ENCODE assay signal across 17 cellular contexts in genomic region chr3:33848624-33849347, GRCh38. TPM values are rescaled to one million over a fixed set of nuclear protein-coding genes. Genes with fewer than 3 reads are reported as not detected.
DNase-seq lines count a peak whose midpoint lies in the region; ATAC-seq and TF ChIP-seq lines count a peak whose summit lies in the region.
"Had no signal": no experiment of that assay in that cellular context is flagged by ENCODE, and none has a peak within 500 bp of the region (broad histone marks: within the 10 kb centered on the region; RNA-seq: fewer than 3 reads in every experiment).

No MANE protein-coding gene starts in this region.

- peak overlapping the region; percentile 84 for H3K27ac Mint-ChIP-seq in activated naive CD4-positive, alpha-beta T cell treated with anti-CD3 and anti-CD28 coated beads, Interleukin-2, amount 10 ng/mL, durations not matched to agents 7 days and 5 days
- H3K27ac Mint-ChIP-seq in activated naive CD4-positive, alpha-beta T cell treated with anti-CD3 and anti-CD28 coated beads for 36 hours, result no peak overlapping the region
- H3K27ac Mint-ChIP-seq in T-cell, result peak overlapping the region; percentile 65 to 89
- H3K27ac Mint-ChIP-seq in endothelial cell (ENCODE audit: unreplicated experiment), result peak overlapping the region; percentile 88

- peaks cover 0 to 8% (median 6%) of the 10 kb centered on the region in 4 donors for H3K4me1 ChIP-seq in upper lobe of left lung
- H3K4me1 ChIP-seq: colonic mucosa, esophagus muscularis mucosa, uterus had no signal

- peaks cover 40% of the 10 kb centered on the region for H3K4me1 Mint-ChIP-seq in activated naive CD4-positive, alpha-beta T cell treated with anti-CD3 and anti-CD28 coated beads, Interleukin-2, amount 10 ng/mL, durations not matched to agents 7 days and 5 days
- peaks cover 52% of the 10 kb centered on the region for H3K4me1 Mint-ChIP-seq in activated naive CD4-positive, alpha-beta T cell treated with anti-CD3 and anti-CD28 coated beads for 36 hours (ENCODE audit: low read depth)
- H3K4me1 Mint-ChIP-seq in T-cell, result peaks cover 50 to 61% (median 50%) of the 10 kb centered on the region in 3 donors
- peaks cover 38% of the 10 kb centered on the region for H3K4me1 Mint-ChIP-seq in endothelial cell (ENCODE audit: unreplicated experiment)

- peak overlapping the region in 1 of 4 donors; percentile 16 for H3K27ac ChIP-seq in upper lobe of left lung
- H3K27ac ChIP-seq: colonic mucosa, esophagus muscularis mucosa, uterus had no signal

- DNase-seq in activated naive CD4-positive, alpha-beta T cell treated with anti-CD3 and anti-CD28 coated beads, Interleukin-2, amount 10 ng/mL, durations not matched to agents 7 days and 5 days, result peak; percentile 45
- DNase-seq in activated naive CD4-positive, alpha-beta T cell treated with anti-CD3 and anti-CD28 coated beads for 36 hours, result no peak
- DNase-seq in T-cell (peak in 27 of 34 experiments; percentile 1 to 73 (median 13)), endothelial cell (ENCODE audit: low spot score) (no peak), NCI-H524 treated with DMSO at 0.1 percent for 48 hours (lab: John Stamatoyannopoulos, UW) (no peak), upper lobe of left lung (no peak)
- DNase-seq in stimulated activated naive CD8-positive, alpha-beta T cell treated with anti-CD3 and anti-CD28 coated beads, Interleukin-15, Interleukin-2, amounts not matched to agents 100 U/mL and 50 U/mL, for 24 hours, result peak; percentile 9
- DNase-seq: aorta, colonic mucosa, glutamatergic neuron, KBM-7, kidney, NCI-H1436, uterus had no signal

- H3K36me3 Mint-ChIP-seq in activated naive CD4-positive, alpha-beta T cell treated with anti-CD3 and anti-CD28 coated beads, Interleukin-2, amount 10 ng/mL, durations not matched to agents 7 days and 5 days, result peaks cover 40% of the 10 kb centered on the region
- H3K36me3 Mint-ChIP-seq in activated naive CD4-positive, alpha-beta T cell treated with anti-CD3 and anti-CD28 coated beads for 36 hours (ENCODE audit: low read depth), result peaks cover 19% of the 10 kb centered on the region
- H3K36me3 Mint-ChIP-seq in T-cell, result peaks cover 34% of the 10 kb centered on the region
- H3K36me3 Mint-ChIP-seq in endothelial cell (ENCODE audit: low read depth, unreplicated experiment), result peaks cover 14% of the 10 kb centered on the region

- H3K9me3 Mint-ChIP-seq in activated naive CD4-positive, alpha-beta T cell treated with anti-CD3 and anti-CD28 coated beads, Interleukin-2, amount 10 ng/mL, durations not matched to agents 7 days and 5 days, result no peaks in the 10 kb centered on the region
- H3K9me3 Mint-ChIP-seq in activated naive CD4-positive, alpha-beta T cell treated with anti-CD3 and anti-CD28 coated beads for 36 hours, result no peaks in the 10 kb centered on the region
- H3K9me3 Mint-ChIP-seq in T-cell (no peaks in the 10 kb centered on the region), endothelial cell (ENCODE audit: unreplicated experiment) (no peaks in the 10 kb centered on the region)

- no peak for TF ChIP-seq EP300 in upper lobe of left lung (IDR thresholded peaks at IDR 0.05)

- peak overlapping the region; percentile 4 for H3K4me3 Mint-ChIP-seq in activated naive CD4-positive, alpha-beta T cell treated with anti-CD3 and anti-CD28 coated beads, Interleukin-2, amount 10 ng/mL, durations not matched to agents 7 days and 5 days
- H3K4me3 Mint-ChIP-seq in activated naive CD4-positive, alpha-beta T cell treated with anti-CD3 and anti-CD28 coated beads for 36 hours, result no peak overlapping the region
- peak overlapping the region in 2 of 3 donors; percentile 32 to 41 for H3K4me3 Mint-ChIP-seq in T-cell
- H3K4me3 Mint-ChIP-seq in endothelial cell (ENCODE audit: unreplicated experiment), result peak overlapping the region; percentile 5

- 71 to 79% methylated on average over 9 to 10 of the region's 10 CpGs for WGBS in upper lobe of left lung, 2 donors

- TF ChIP-seq POLR2A in upper lobe of left lung (IDR thresholded peaks at IDR 0.05), result no peak

- H3K27me3 Mint-ChIP-seq in activated naive CD4-positive, alpha-beta T cell treated with anti-CD3 and anti-CD28 coated beads, Interleukin-2, amount 10 ng/mL, durations not matched to agents 7 days and 5 days, result no peaks in the 10 kb centered on the region
- no peaks in the 10 kb centered on the region for H3K27me3 Mint-ChIP-seq in activated naive CD4-positive, alpha-beta T cell treated with anti-CD3 and anti-CD28 coated beads for 36 hours (ENCODE audit: low read depth)
- no peaks in the 10 kb centered on the region for H3K27me3 Mint-ChIP-seq in T-cell
- peaks cover 4% of the 10 kb centered on the region for H3K27me3 Mint-ChIP-seq in endothelial cell (ENCODE audit: unreplicated experiment)

- CTCF ChIA-PET in activated naive CD4-positive, alpha-beta T cell treated with anti-CD3 and anti-CD28 coated beads, Interleukin-2, amount 10 ng/mL, durations not matched to agents 7 days and 5 days (lab: Charles Lee), result no interaction called here
- CTCF ChIA-PET in activated naive CD4-positive, alpha-beta T cell treated with anti-CD3 and anti-CD28 coated beads for 36 hours (lab: Charles Lee), result no interaction called here
- CTCF ChIA-PET in T-cell (lab: Charles Lee), result interaction anchor here in 1 of 2 donors (0.7 kb wide), 1 partner anchor 68 kb away, joined by 3 read pairs; no protein-coding TSS in a partner anchor

- ATAC-seq in T-cell (replicated peaks in 1 of 4), result peak; percentile 54 to 91 (median 74)
- no peak for ATAC-seq in stimulated activated naive CD8-positive, alpha-beta T cell treated with anti-CD3 and anti-CD28 coated beads, Interleukin-15, Interleukin-2, amounts not matched to agents 100 U/mL and 50 U/mL, for 24 hours
- ATAC-seq in GM18517 (IDR thresholded peaks at IDR 0.05; ENCODE audit: unreplicated experiment), result no peak
- ATAC-seq in upper lobe of left lung (ENCODE audit: low FRiP score in 2 of 2), result no peak

- H3K4me3 ChIP-seq in upper lobe of left lung, result no peak overlapping the region
- H3K4me3 ChIP-seq: colonic mucosa, esophagus muscularis mucosa, smooth muscle cell, uterus had no signal

- no peaks in the 10 kb centered on the region for H3K9me3 ChIP-seq in upper lobe of left lung
- H3K9me3 ChIP-seq: colonic mucosa, esophagus muscularis mucosa, uterus had no signal

- H3K36me3 ChIP-seq in upper lobe of left lung, result peaks cover 0 to 59% (median 22%) of the 10 kb centered on the region in 4 donors
- H3K36me3 ChIP-seq: colonic mucosa, uterus had no signal

- POLR2A ChIA-PET in T-cell (lab: Charles Lee), result interaction anchor here in 1 of 2 donors (0.6 to 0.7 kb wide), 2 partner anchors 263 to 445 kb away, joined by 4 to 6 read pairs; no protein-coding TSS in a partner anchor

- no peaks in the 10 kb centered on the region for H3K27me3 ChIP-seq in upper lobe of left lung
- H3K27me3 ChIP-seq: colonic mucosa, esophagus muscularis mucosa, uterus had no signal

- intact Hi-C loops in activated naive CD4-positive, alpha-beta T cell treated with anti-CD3 and anti-CD28 coated beads for 36 hours (cut with micrococcal nuclease), result no loop called here

- TF ChIP-seq CTCF in endothelial cell (IDR thresholded peaks at IDR 0.05; ENCODE audit: unreplicated experiment) (no peak), upper lobe of left lung (IDR thresholded peaks at IDR 0.05) (no peak)

RNA-seq across cellular contexts. Expression of gene PDCD6IP, which starts 50.4 kb away (rescaled TPM):
- 100 to 1,000 TPM; 126 to 127 TPM for total RNA-seq in activated naive CD4-positive, alpha-beta T cell treated with anti-CD3 and anti-CD28 coated beads for 36 hours
- total RNA-seq in T-cell, result 100 to 1,000 TPM; 139 to 216 (median 189) TPM
- 218 TPM for total RNA-seq in endothelial cell (ENCODE audit: unreplicated experiment)
- total RNA-seq in upper lobe of left lung, result 100 to 1,000 TPM; 120 to 289 (median 259) TPM

Comparison
In these comparisons a context has a peak if more than half of its experiments do, and no peak if none do; other contexts are left out.
1. DNase-seq: peak in activated naive CD4-positive, alpha-beta T cell treated with anti-CD3 and anti-CD28 coated beads, Interleukin-2, amount 10 ng/mL, durations not matched to agents 7 days and 5 days (single experiment), T-cell (27 of 34) and stimulated activated naive CD8-positive, alpha-beta T cell treated with anti-CD3 and anti-CD28 coated beads, Interleukin-15, Interleukin-2, amounts not matched to agents 100 U/mL and 50 U/mL, for 24 hours (single experiment); none in activated naive CD4-positive, alpha-beta T cell treated with anti-CD3 and anti-CD28 coated beads for 36 hours (single experiment), endothelial cell (single experiment), NCI-H524 treated with DMSO at 0.1 percent for 48 hours (single experiment) and upper lobe of left lung (0 of 2).
2. ATAC-seq: peak in T-cell (4 of 4); none in stimulated activated naive CD8-positive, alpha-beta T cell treated with anti-CD3 and anti-CD28 coated beads, Interleukin-15, Interleukin-2, amounts not matched to agents 100 U/mL and 50 U/mL, for 24 hours (single experiment), GM18517 (single experiment) and upper lobe of left lung (0 of 2).